In the genomic region with DNA sequence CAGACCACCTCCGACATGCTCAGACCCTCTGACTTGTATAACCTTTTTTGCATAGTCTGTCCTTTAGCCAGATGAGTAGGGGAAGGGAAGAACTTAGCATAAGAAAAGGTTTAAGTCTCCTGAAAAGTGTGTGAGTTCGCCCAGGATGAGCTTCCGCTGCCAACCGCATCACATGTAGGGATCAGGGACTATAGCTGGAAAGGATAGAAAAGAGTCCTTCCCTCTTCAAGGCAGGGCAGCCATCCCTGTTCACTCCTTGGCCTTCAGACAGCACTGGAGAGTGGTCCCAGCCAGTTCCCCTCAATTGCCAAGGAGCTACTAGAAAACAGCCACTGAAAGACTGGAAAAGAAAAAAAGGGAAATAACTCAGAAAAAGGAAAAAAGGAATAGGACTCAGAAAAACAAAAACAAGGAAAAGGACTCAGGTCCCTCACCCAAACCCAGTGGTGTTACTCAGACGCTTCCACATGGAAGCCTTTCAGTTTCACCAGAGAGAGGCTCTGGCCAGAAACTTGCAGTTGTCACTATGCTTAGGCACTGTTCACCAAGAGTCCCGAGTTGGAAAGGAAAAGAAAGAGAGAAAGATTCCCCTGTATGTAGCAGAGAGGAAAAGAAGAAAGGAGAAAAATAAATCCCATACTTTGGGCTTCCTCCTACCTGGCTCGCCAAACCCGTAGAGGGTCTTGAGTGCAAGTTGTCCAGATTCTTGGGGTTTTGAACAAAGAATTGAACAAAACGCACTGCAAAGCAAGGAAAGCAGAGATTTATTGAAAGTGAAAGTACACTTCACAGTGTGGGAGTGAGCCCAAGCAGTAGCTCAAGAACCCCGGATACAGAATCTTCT, we compare ENCODE assay signal across 1 cellular context.
TF ChIP-seq lines count a peak whose summit lies in the region.

No MANE protein-coding gene starts in this region.

TF ChIP-seq in K562, 482 proteins besides CTCF, POLR2A, EP300 and RAD21 (continued from another document):
- no peak for TF ChIP-seq NEUROD1 (IDR thresholded peaks at IDR 0.05; ENCODE audit: borderline replicate concordance, low read depth, low read length, partially characterized antibody)
- TF ChIP-seq ZFP1 (CRISPR knock-in tag; IDR thresholded peaks at IDR 0.05), result no peak
